In genomic region chr2:127027715-127028114, GRCh38 we compare ENCODE assay signal across 1 cellular context.
TF ChIP-seq lines count a peak whose summit lies in the region.

No MANE protein-coding gene starts in this region.

TF ChIP-seq in HEK293T, 16 proteins besides CTCF, POLR2A, EP300 and RAD21 (continued from another document):
- TF ChIP-seq TARDBP (IDR thresholded peaks at IDR 0.05): no peak
- no peak for TF ChIP-seq FOXA1 (IDR thresholded peaks at IDR 0.05)
- TF ChIP-seq SUZ12 (IDR thresholded peaks at IDR 0.05): no peak
- no peak for TF ChIP-seq SP1 (IDR thresholded peaks at IDR 0.05)
